10 cellular contexts compared by ENCODE assay signal in the genomic region with DNA sequence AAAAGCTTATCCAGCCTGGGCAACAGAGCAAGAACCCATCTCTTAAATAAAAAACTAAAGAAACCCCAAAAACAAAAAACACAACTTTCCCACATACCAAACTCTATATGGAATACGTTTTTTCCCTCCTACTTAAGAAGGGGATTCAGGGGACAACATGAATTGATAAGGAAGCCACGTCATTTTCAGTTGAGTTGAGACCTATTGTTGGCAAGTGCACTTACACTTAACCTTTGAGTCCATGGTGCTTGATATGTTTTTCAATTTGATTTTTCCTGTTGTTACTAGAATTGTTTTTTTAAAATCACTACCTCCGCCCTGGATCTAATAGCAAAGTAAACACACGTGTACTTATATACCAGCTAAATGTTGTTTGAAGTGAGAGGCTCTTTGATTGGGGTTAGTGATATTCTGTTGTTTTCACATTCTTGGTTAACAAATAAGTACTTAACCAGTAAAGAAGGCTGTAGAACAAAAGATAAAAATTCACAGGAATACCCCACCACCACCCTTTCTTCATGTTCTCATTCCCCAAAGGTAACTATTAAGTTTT. TPM values are rescaled to one million over a fixed set of nuclear protein-coding genes. Genes with fewer than 3 reads are reported as not detected.
DNase-seq lines count a peak whose midpoint lies in the region; ATAC-seq, FAIRE-seq and TF ChIP-seq lines count a peak whose summit lies in the region.
"Had no signal": no experiment of that assay in that cellular context is flagged by ENCODE, and none has a peak within 500 bp of the region (broad histone marks: within the 10 kb centered on the region; RNA-seq: fewer than 3 reads in every experiment).

No MANE protein-coding gene starts in this region.

- no peaks in the 10 kb centered on the region for H3K9me3 ChIP-seq in CD4-positive, alpha-beta memory T cell (ENCODE audit: control insufficient read depth in 1 of 2, low read length in 2 of 2)
- H3K9me3 ChIP-seq in GM12878 (replicated peaks; ENCODE audit: control insufficient read depth, insufficient read depth, low read length): no peaks in the 10 kb centered on the region

- in situ Hi-C loops in GM12878 (cut with MboI): loop anchor here (10.0 kb wide), 1 partner anchor 367 kb away; no protein-coding TSS in a partner anchor

- H3K36me3 ChIP-seq in CD4-positive, alpha-beta memory T cell (ENCODE audit: insufficient read depth, low read length): no peaks in the 10 kb centered on the region
- H3K36me3 ChIP-seq in GM12878 (ENCODE audit: control insufficient read depth in 2 of 2, insufficient read depth in 2 of 2, low read length in 1 of 2): no peaks in the 10 kb centered on the region

- no peaks in the 10 kb centered on the region for H3K27me3 Mint-ChIP-seq in CD4-positive, alpha-beta memory T cell
- H3K27me3 Mint-ChIP-seq in IgD-negative memory B cell: no peaks in the 10 kb centered on the region
- H3K27me3 Mint-ChIP-seq in naive thymus-derived CD8-positive, alpha-beta T cell: no peaks in the 10 kb centered on the region

- peaks cover 3% of the 10 kb centered on the region for H3K79me2 ChIP-seq in GM12878 (ENCODE audit: control insufficient read depth, insufficient read depth, low read length)

- TF ChIP-seq RAD21 in GM12878 (IDR thresholded peaks at IDR 0.05; ENCODE audit: insufficient read depth, low read depth, low read length): no peak

- peaks cover 19 to 38% (median 32%) of the 10 kb centered on the region in 4 donors for H3K4me1 Mint-ChIP-seq in CD4-positive, alpha-beta memory T cell
- peaks cover 14 to 23% (median 20%) of the 10 kb centered on the region in 3 donors for H3K4me1 Mint-ChIP-seq in IgD-negative memory B cell
- H3K4me1 Mint-ChIP-seq in naive thymus-derived CD8-positive, alpha-beta T cell: peaks cover 5 to 33% (median 31%) of the 10 kb centered on the region in 4 donors

- intact Hi-C loops in CD4-positive, alpha-beta memory T cell (cut with micrococcal nuclease): loop anchor here (2.0 kb wide), 2 partner anchors 117 to 419 kb away; no protein-coding TSS in a partner anchor
- intact Hi-C loops in GM12878 (cut with micrococcal nuclease; ENCODE audit: unreplicated experiment): loop anchor here (2.0 to 5.0 kb wide), 2 partner anchors 65 to 369 kb away; partner anchors contain the start of gene SRP54

- POLR2A ChIA-PET in CD4-positive, alpha-beta memory T cell (lab: Charles Lee; ENCODE audit: partially characterized antibody): interaction anchor here (3.1 to 3.5 kb wide), 3 partner anchors 66 to 355 kb away, joined by 58 to 91 read pairs (median 58); partner anchors contain the start of genes NFKBIA, PPP2R3C, PRORP and SRP54
- POLR2A ChIA-PET in GM12878 (lab: Charles Lee): interaction anchor here (0.6 to 3.5 kb wide), 4 partner anchors 12 to 74 kb away, joined by 4 to 37 read pairs (median 12); partner anchors contain the start of genes PPP2R3C, PRORP and SRP54
- POLR2A ChIA-PET in naive thymus-derived CD8-positive, alpha-beta T cell (lab: Charles Lee): interaction anchor here (0.6 to 3.9 kb wide), 5 partner anchors 35 to 356 kb away, joined by 3 to 56 read pairs (median 20); partner anchors contain the start of genes NFKBIA, PPP2R3C, PRORP and SRP54

- SMC1A ChIA-PET in GM12878 (lab: Charles Lee; ENCODE audit: uncharacterized antibody, unreplicated experiment): interaction anchor here (1.0 to 1.3 kb wide), 2 partner anchors 62 to 171 kb away, joined by 3 read pairs; no protein-coding TSS in a partner anchor

- FAIRE-seq in GM12878 (lab: Jason Lieb, UNC): no peak

- no peak overlapping the region for H2AFZ ChIP-seq in GM12878 (ENCODE audit: control insufficient read depth, low read depth, low read length)

- no peak overlapping the region for H3K4me3 ChIP-seq in CD4-positive, alpha-beta memory T cell (ENCODE audit: low read length in 2 of 2)
- H3K4me3 ChIP-seq in GM12878: no peak overlapping the region
- H3K4me3 ChIP-seq in foreskin fibroblast (ENCODE audit: low read depth in 1 of 2, low read length in 2 of 2): no peak overlapping the region

- TF ChIP-seq POLR2A in GM12878 (IDR thresholded peaks at IDR 0.05; ENCODE audit: low read depth, low read length): no peak

- ATAC-seq in GM12878 (no peak), HG03139 (IDR thresholded peaks at IDR 0.05; ENCODE audit: unreplicated experiment) (no peak), GM21619 (IDR thresholded peaks at IDR 0.05; ENCODE audit: unreplicated experiment) (no peak)
- ATAC-seq in naive thymus-derived CD8-positive, alpha-beta T cell: no peak

- H3K36me3 Mint-ChIP-seq in CD4-positive, alpha-beta memory T cell: peaks cover 10 to 37% of the 10 kb centered on the region in 2 donors
- peaks cover 2% of the 10 kb centered on the region for H3K36me3 Mint-ChIP-seq in IgD-negative memory B cell
- H3K36me3 Mint-ChIP-seq in naive thymus-derived CD8-positive, alpha-beta T cell: peaks cover 0 to 29% (median 0%) of the 10 kb centered on the region in 3 donors

- peaks cover 0 to 2% (median 0%) of the 10 kb centered on the region in 8 donors for H3K9me3 Mint-ChIP-seq in CD4-positive, alpha-beta memory T cell
- no peaks in the 10 kb centered on the region for H3K9me3 Mint-ChIP-seq in IgD-negative memory B cell
- no peaks in the 10 kb centered on the region for H3K9me3 Mint-ChIP-seq in naive thymus-derived CD8-positive, alpha-beta T cell

- H3K9ac ChIP-seq in GM12878 (ENCODE audit: control insufficient read depth, insufficient read depth, low read length): no peak overlapping the region

- DNase-seq in CD4-positive, alpha-beta memory T cell: no peak
- DNase-seq in GM12878 (ENCODE audit: low read depth, low spot score) (no peak), foreskin fibroblast (no peak), KG1 (lab: John Stamatoyannopoulos, UW) (no peak)
- DNase-seq in naive thymus-derived CD8-positive, alpha-beta T cell: no peak
- DNase-seq: Kasumi-1; stimulated activated CD4-positive, alpha-beta T cell treated with anti-CD3 and anti-CD28 coated beads, Interleukin-4, amount 100 ng/mL, for 4 hours had no signal

- CTCF ChIA-PET in CD4-positive, alpha-beta memory T cell (lab: Charles Lee; ENCODE audit: partially characterized antibody): interaction anchor here (1.0 kb wide), 1 partner anchor 17 kb away, joined by 5 read pairs; no protein-coding TSS in a partner anchor
- CTCF ChIA-PET in GM12878 (lab: Yijun Ruan, JAX): interaction anchor here (1.2 to 3.1 kb wide), 3 partner anchors 12 to 65 kb away, joined by 3 to 20 read pairs (median 3); partner anchors contain the start of gene SRP54

- TF ChIP-seq EP300 in GM12878 (IDR thresholded peaks at IDR 0.05; ENCODE audit: borderline replicate concordance in 1 of 2, control insufficient read depth in 1 of 2, low read depth in 2 of 2, low read length in 2 of 2): no peak

- H3K4me1 ChIP-seq in CD4-positive, alpha-beta memory T cell (ENCODE audit: insufficient read depth, low read length): peaks cover 24% of the 10 kb centered on the region
- peaks cover 6% of the 10 kb centered on the region; the same call in 1 of the 2 replicates for H3K4me1 ChIP-seq in GM12878 (ENCODE audit: control insufficient read depth, insufficient read depth, low read length)

- no peak overlapping the region for H3K27ac ChIP-seq in CD4-positive, alpha-beta memory T cell (ENCODE audit: low read depth, low read length)
- H3K27ac ChIP-seq in GM12878 (ENCODE audit: control insufficient read depth, insufficient read depth): no peak overlapping the region

- TF ChIP-seq CTCF in GM12878 (IDR thresholded peaks at IDR 0.05 in 2 of 3, conservative IDR thresholded peaks at IDR 0.05 in 1 of 3; ENCODE audit: control insufficient read depth in 2 of 3, extremely low read depth in 1 of 3, insufficient read depth in 1 of 3, low read depth in 3 of 3, low read length in 3 of 3) (no peak), foreskin fibroblast (IDR thresholded peaks at IDR 0.05; ENCODE audit: low read depth, low read length) (no peak)

- peak overlapping the region; percentile 83 to 100 (median 95) for H3K27ac Mint-ChIP-seq in CD4-positive, alpha-beta memory T cell
- H3K27ac Mint-ChIP-seq in IgD-negative memory B cell: peak overlapping the region in 2 of 3 donors; percentile 59 to 98
- H3K27ac Mint-ChIP-seq in naive thymus-derived CD8-positive, alpha-beta T cell: peak overlapping the region; percentile 20 to 100 (median 98)

- peak overlapping the region; percentile 1 for H3K4me2 ChIP-seq in GM12878 (ENCODE audit: control insufficient read depth, insufficient read depth)

- RAD21 ChIA-PET in GM12878 (lab: Charles Lee; ENCODE audit: unreplicated experiment): interaction anchor here (1.5 kb wide), 1 partner anchor 263 kb away, joined by 4 read pairs; no protein-coding TSS in a partner anchor

- BruUV-seq in GM12878 (replicated peaks; lab: Mats Ljungman, UMichigan): TSS peak; percentile 70

- no peaks in the 10 kb centered on the region for H4K20me1 ChIP-seq in GM12878 (ENCODE audit: control insufficient read depth, insufficient read depth)

- 98% methylated on average over 4 of the region's 4 CpGs for WGBS in GM12878 (ENCODE audit: insufficient coverage, insufficient replicate concordance, low lambda C conversion rate, missing lambda C conversion rate)

- H3K27me3 ChIP-seq in CD4-positive, alpha-beta memory T cell (ENCODE audit: insufficient read depth, low read length): no peaks in the 10 kb centered on the region
- H3K27me3 ChIP-seq in GM12878 (replicated peaks in 1 of 2; ENCODE audit: control insufficient read depth in 2 of 2, insufficient read depth in 2 of 2, low read length in 1 of 2): no peaks in the 10 kb centered on the region

- H3K4me3 Mint-ChIP-seq in CD4-positive, alpha-beta memory T cell: peak overlapping the region; percentile 87 to 98 (median 96)
- peak overlapping the region; percentile 51 to 98 (median 92) for H3K4me3 Mint-ChIP-seq in IgD-negative memory B cell
- peak overlapping the region; percentile 60 to 98 (median 96) for H3K4me3 Mint-ChIP-seq in naive thymus-derived CD8-positive, alpha-beta T cell

RNA-seq across cellular contexts. Expression of gene FAM177A1, which starts 2.0 kb away (rescaled TPM):
- 10 to 100 TPM; 35.2 to 41.5 TPM for total RNA-seq in CD4-positive, alpha-beta memory T cell
- 10 to 100 TPM; 46.8 to 60.0 TPM for polyA plus RNA-seq in CD4-positive, alpha-beta memory T cell
- polyA plus RNA-seq in IgD-negative memory B cell (41.1 TPM), GM12878 (2011; rRNA removed) (27.5 and 28.0 TPM in 2 replicates), GM12878 (2014; fragmentation: Illumina TruSeq; extraction: Trizol) (18.8 and 28.5 TPM in 2 replicates), GM12878 (2014; fragmentation: Nextera tagmentation; extraction: Ambion mirVana) (10 to 100 TPM in 1 of 2 experiments, 1 to 10 TPM in 1; 5.3 to 11.0 TPM), GM12878 (2014; rRNA removed) (19.0 and 21.8 TPM in 2 replicates), GM12878 (2016; fragmentation: Nextera tagmentation; extraction: Ambion mirVana) (10 to 100 TPM; 36.3 to 38.6 TPM)
- total RNA-seq in GM12878 (2013; cell fraction: nucleolus; rRNA removed): 21.7 and 24.4 TPM in 2 replicates
- total RNA-seq in GM12878 (2014; rRNA removed) (17.1 and 21.4 TPM in 2 replicates), GM12878 (2014; rRNA removed; fragmentation: Illumina TruSeq; extraction: Trizol) (19.5 and 20.0 TPM in 2 replicates), GM12878 (2021) (21.4 TPM in 2 replicates)
- polyA plus RNA-seq in GM12878 (2011; ENCODE audit: low read depth): 13.8 TPM
- polyA plus RNA-seq in GM12878 (2011; cell fraction: cytosol; rRNA removed): 17.9 and 19.9 TPM in 2 replicates
- 6.9 and 8.0 TPM in 2 replicates for polyA plus RNA-seq in GM12878 (2011; cell fraction: nucleus; rRNA removed)
- polyA plus RNA-seq in GM12878 (2012): 22.0 and 22.6 TPM in 2 replicates
- polyA minus RNA-seq in GM12878 (2011; rRNA and poly(A)+ RNA removed): 4.3 and 8.2 TPM in 2 replicates
- 5.2 and 5.5 TPM in 2 replicates for polyA minus RNA-seq in GM12878 (2011; cell fraction: cytosol; rRNA and poly(A)+ RNA removed)
- 9.9 and 19.9 TPM in 2 replicates for polyA minus RNA-seq in GM12878 (2011; cell fraction: nucleus; rRNA and poly(A)+ RNA removed)
- 10 to 100 TPM; 36.5 TPM for total RNA-seq in naive thymus-derived CD8-positive, alpha-beta T cell
- polyA plus RNA-seq in naive thymus-derived CD8-positive, alpha-beta T cell: 10 to 100 TPM; 32.6 to 59.8 (median 41.0) TPM
